In genomic region chr2:42196403-42197267, GRCh38 we compare ENCODE assay signal across 1 cellular context.
TF ChIP-seq lines count a peak whose summit lies in the region.

No MANE protein-coding gene starts in this region.

TF ChIP-seq in K562, 482 proteins besides CTCF, POLR2A, EP300 and RAD21 (continued from another document and continues in another):
- TF ChIP-seq RNF219 (CRISPR knock-in tag; IDR thresholded peaks at IDR 0.05) (no peak), MTA1 (IDR thresholded peaks at IDR 0.05; ENCODE audit: borderline replicate concordance) (peak; percentile 80), ESRRB (CRISPR knock-in tag; IDR thresholded peaks at IDR 0.05; ENCODE audit: borderline replicate concordance) (no peak), HCFC1 (IDR thresholded peaks at IDR 0.05; ENCODE audit: low read depth, low read length) (no peak), ZNF639 (CRISPR knock-in tag; conservative IDR thresholded peaks at IDR 0.05 in 1 of 2, IDR thresholded peaks at IDR 0.05 in 1 of 2) (peak in 1 of 2 experiments; percentile 84; a peak in 2 of 4 replicates), NCOR1 (IDR thresholded peaks at IDR 0.05) (peak; percentile 93), JUND (IDR thresholded peaks at IDR 0.05; ENCODE audit: borderline replicate concordance, low read depth, low read length) (peak; percentile 24; the same call in 1 of the 2 replicates), JUND (tag; IDR thresholded peaks at IDR 0.05; ENCODE audit: borderline replicate concordance, low read depth, low read length) (peak; percentile 26; the same call in 1 of the 3 replicates), SP1 (CRISPR knock-in tag; IDR thresholded peaks at IDR 0.05) (peak; percentile 20), ZNF586 (CRISPR knock-in tag; conservative IDR thresholded peaks at IDR 0.05) (no peak), RBM39 (optimal IDR thresholded peaks at IDR 0.05; ENCODE audit: low read depth, low read length) (no peak), FOXA3 (CRISPR knock-in tag; conservative IDR thresholded peaks at IDR 0.05 in 1 of 2, IDR thresholded peaks at IDR 0.05 in 1 of 2) (0 out of 4 replicates have a peak, but pooled peaks of 1 of the 2 experiments have one; percentile 10), MYC (IDR thresholded peaks at IDR 0.05; ENCODE audit: low read depth, low read length) (no peak; the same call in 1 of the 2 replicates), MYC (CRISPR knock-in tag; IDR thresholded peaks at IDR 0.05; ENCODE audit: borderline replicate concordance, low read depth) (no peak), ARID1B (IDR thresholded peaks at IDR 0.05) (peak; percentile 96), SMARCE1 (IDR thresholded peaks at IDR 0.05) (peak; percentile 92), PTTG1 (tag; IDR thresholded peaks at IDR 0.05; ENCODE audit: low read depth) (no peak), ZNF3 (CRISPR knock-in tag; IDR thresholded peaks at IDR 0.05) (no peak), DIDO1 (tag; IDR thresholded peaks at IDR 0.05; ENCODE audit: low read depth) (0 out of 2 replicates have a peak, but pooled peaks have one; percentile 31), SMARCC2 (IDR thresholded peaks at IDR 0.05; ENCODE audit: low read depth) (peak; percentile 82), DMBX1 (CRISPR knock-in tag; IDR thresholded peaks at IDR 0.05; ENCODE audit: borderline replicate concordance) (no peak), BRF2 (IDR thresholded peaks at IDR 0.05; ENCODE audit: borderline replicate concordance, insufficient read depth, insufficient read length) (no peak), DACH1 (IDR thresholded peaks at IDR 0.05; ENCODE audit: partially characterized antibody) (no peak), ATF7 (IDR thresholded peaks at IDR 0.05) (peak; percentile 47), CHD7 (IDR thresholded peaks at IDR 0.05; ENCODE audit: low read depth, low read length) (no peak), FUS (optimal IDR thresholded peaks at IDR 0.05; ENCODE audit: low read depth, low read length) (no peak), NFYB (IDR thresholded peaks at IDR 0.05; ENCODE audit: extremely low read depth, insufficient read length) (no peak), ETV6 (IDR thresholded peaks at IDR 0.05; ENCODE audit: borderline replicate concordance in 1 of 2, low read depth in 2 of 2, low read length in 1 of 2) (peak in 1 of 2 experiments; percentile 46; a peak in 1 of 4 replicates), ETV6 (CRISPR knock-in tag; IDR thresholded peaks at IDR 0.05; ENCODE audit: borderline replicate concordance) (no peak), RBBP5 (IDR thresholded peaks at IDR 0.05; ENCODE audit: borderline replicate concordance, insufficient read depth, low read length, poor library complexity, severe bottlenecking) (peak; percentile 46), FOXM1 (IDR thresholded peaks at IDR 0.05; ENCODE audit: low read depth) (peak; percentile 93), FOXM1 (CRISPR knock-in tag; IDR thresholded peaks at IDR 0.05; ENCODE audit: low read depth) (no peak), OTX1 (CRISPR knock-in tag; IDR thresholded peaks at IDR 0.05) (no peak), ELK3 (CRISPR knock-in tag; IDR thresholded peaks at IDR 0.05) (no peak), RCOR1 (IDR thresholded peaks at IDR 0.05; ENCODE audit: borderline replicate concordance in 1 of 2, low read depth in 2 of 2, low read length in 2 of 2) (peak in 1 of 2 experiments; percentile 86; a peak in 3 of 4 replicates), ZFP1 (CRISPR knock-in tag; IDR thresholded peaks at IDR 0.05) (no peak), GTF2E2 (tag; IDR thresholded peaks at IDR 0.05) (no peak), ZNF408 (CRISPR knock-in tag; IDR thresholded peaks at IDR 0.05; ENCODE audit: low read depth) (no peak), SMARCA4 (IDR thresholded peaks at IDR 0.05) (peak; percentile 92), ELF4 (CRISPR knock-in tag; IDR thresholded peaks at IDR 0.05) (0 out of 2 replicates have a peak, but pooled peaks have one; percentile 43), SETDB1 (IDR thresholded peaks at IDR 0.05; ENCODE audit: low read length) (no peak), EP400 (IDR thresholded peaks at IDR 0.05) (no peak), SFPQ (IDR thresholded peaks at IDR 0.05; ENCODE audit: low read depth, low read length) (no peak), RBM15 (IDR thresholded peaks at IDR 0.05; ENCODE audit: insufficient read depth, low read length) (no peak), MAFF (IDR thresholded peaks at IDR 0.05; ENCODE audit: low read length) (no peak), ZFPM2 (CRISPR knock-in tag; IDR thresholded peaks at IDR 0.05) (no peak), LARP7 (IDR thresholded peaks at IDR 0.05) (no peak)
